In genomic region chr5:160635046-160635445, GRCh38 we compare ENCODE assay signal across 18 cellular contexts.
A peak's percentile ranks its signal among the peaks of the same experiment; 100 is the strongest.
DNase-seq lines count a peak whose midpoint lies in the region; ATAC-seq, FAIRE-seq and TF ChIP-seq lines count a peak whose summit lies in the region.
"Had no signal": no experiment of that assay in that cellular context is flagged by ENCODE, and none has a peak within 500 bp of the region (broad histone marks: within the 10 kb centered on the region; RNA-seq: fewer than 3 reads in every experiment).

No MANE protein-coding gene starts in this region.

- peaks cover 18% of the 10 kb centered on the region for H3K27me3 Mint-ChIP-seq in MCF 10A (ENCODE audit: insufficient read depth, unreplicated experiment)

- no peaks in the 10 kb centered on the region for H3K27me3 ChIP-seq in colonic mucosa
- H3K27me3 ChIP-seq in pancreas, result no peaks in the 10 kb centered on the region
- no peaks in the 10 kb centered on the region for H3K27me3 ChIP-seq in PC-3 (ENCODE audit: low read length)
- H3K27me3 ChIP-seq: BE2C had no signal

- H4K20me1 ChIP-seq in PC-3 (ENCODE audit: low read length), result no peaks in the 10 kb centered on the region

- H3K27ac Mint-ChIP-seq in MCF 10A (ENCODE audit: low read depth, unreplicated experiment), result no peak overlapping the region

- no peak for TF ChIP-seq CTCF in NB4 (IDR thresholded peaks at IDR 0.05; ENCODE audit: low read depth, low read length)
- TF ChIP-seq CTCF in colonic mucosa (IDR thresholded peaks at IDR 0.05), result no peak
- no peak for TF ChIP-seq CTCF in pancreas (IDR thresholded peaks at IDR 0.05)
- TF ChIP-seq CTCF in MCF 10A (IDR thresholded peaks at IDR 0.05; ENCODE audit: unreplicated experiment), result no peak
- no peak for TF ChIP-seq CTCF in PC-3 (conservative IDR thresholded peaks at IDR 0.05; ENCODE audit: low read depth, low read length)

- no peak for TF ChIP-seq POLR2A in NB4 (IDR thresholded peaks at IDR 0.05; ENCODE audit: extremely low read depth, insufficient read length)

- WGBS in pancreas, 2 donors, result 83 to 85% methylated on average over 4 of the region's 4 CpGs

- peaks cover 13% of the 10 kb centered on the region for H3K4me1 ChIP-seq in colonic mucosa
- H3K4me1 ChIP-seq in pancreas, result peaks cover 0 to 17% (median 12%) of the 10 kb centered on the region in 3 donors
- H3K4me1 ChIP-seq in PC-3 (ENCODE audit: insufficient read depth, low read length), result no peaks in the 10 kb centered on the region
- H3K4me1 ChIP-seq: A549, BE2C had no signal

- H3K9me2 ChIP-seq in PC-3 (replicated peaks; ENCODE audit: low read length), result no peaks in the 10 kb centered on the region

- DNase-seq in HT-29 (ENCODE audit: low spot score) (peak; percentile 52), NB4 (ENCODE audit: low read depth) (peak; percentile 9), colonic mucosa (peak; percentile 91), pancreas (no peak), MCF 10A (ENCODE audit: unreplicated experiment) (no peak), PC-3 (no peak), SHP77 treated with DMSO at 0.1 percent for 48 hours (lab: John Stamatoyannopoulos, UW) (no peak)
- DNase-seq: BE2C, DMS79, H7, KG1, NCI-H1417 treated with DMSO at 0.1 percent for 48 hours, NCI-H187, NCI-H446 treated with DMSO at 0.1 percent for 48 hours, NCI-H526 treated with DMSO at 0.1 percent for 48 hours had no signal

- H3K9ac ChIP-seq in colonic mucosa (ENCODE audit: low read depth in 2 of 2, low read length in 2 of 2) (peak overlapping the region; percentile 37 to 66), PC-3 (ENCODE audit: low read length) (no peak overlapping the region)

- POLR2A ChIA-PET in MCF 10A (lab: Yijun Ruan, JAX), result no interaction called here
- POLR2A ChIA-PET in PC-3 (lab: Charles Lee; ENCODE audit: unreplicated experiment), result no interaction called here

- H3K4me3 Mint-ChIP-seq in MCF 10A (ENCODE audit: unreplicated experiment), result no peak overlapping the region

- H3K79me2 ChIP-seq in PC-3 (ENCODE audit: low read length), result no peaks in the 10 kb centered on the region

- H3K27ac ChIP-seq in colonic mucosa (peak overlapping the region; percentile 72), pancreas (peak overlapping the region in 1 of 4 donors; percentile 9), PC-3 (ENCODE audit: low read length) (no peak overlapping the region)
- H3K27ac ChIP-seq: A549 had no signal

- peak; percentile 47 for FAIRE-seq in pancreas (lab: Jason Lieb, UNC)
- FAIRE-seq: A549, RCC 7860 had no signal

- ATAC-seq in pancreas (peak in 1 of 4 donors; percentile 76), PC-3 (no peak), GM21528 (IDR thresholded peaks at IDR 0.05; ENCODE audit: low FRiP score, unreplicated experiment) (no peak)
- ATAC-seq: A549 had no signal

- no peak overlapping the region for H2AFZ ChIP-seq in PC-3 (ENCODE audit: low read length)

- CTCF ChIA-PET in MCF 10A (lab: Yijun Ruan, JAX), result interaction anchor here (0.5 kb wide), 1 partner anchor 933 kb away, joined by 3 read pairs; no protein-coding TSS in a partner anchor
- CTCF ChIA-PET in PC-3 (lab: Charles Lee), result no interaction called here

- no peak overlapping the region for H3K4me3 ChIP-seq in NB4 (ENCODE audit: low read depth, low read length)
- no peak overlapping the region for H3K4me3 ChIP-seq in colonic mucosa
- no peak overlapping the region for H3K4me3 ChIP-seq in pancreas
- no peak overlapping the region for H3K4me3 ChIP-seq in PC-3 (ENCODE audit: low read length)
- H3K4me3 ChIP-seq: A549 had no signal

- H3K36me3 ChIP-seq in colonic mucosa (no peaks in the 10 kb centered on the region), pancreas (no peaks in the 10 kb centered on the region), PC-3 (ENCODE audit: low read depth, low read length) (no peaks in the 10 kb centered on the region)
- H3K36me3 ChIP-seq: BE2C had no signal

- H3K9me3 ChIP-seq in colonic mucosa, result no peaks in the 10 kb centered on the region
- H3K9me3 ChIP-seq in pancreas, result no peaks in the 10 kb centered on the region
- H3K9me3 ChIP-seq in PC-3 (ENCODE audit: low read length), result no peaks in the 10 kb centered on the region
- H3K9me3 ChIP-seq: A549, BE2C had no signal

- H3K4me1 Mint-ChIP-seq in MCF 10A (ENCODE audit: insufficient read depth, unreplicated experiment), result no peaks in the 10 kb centered on the region

- intact Hi-C loops in colonic mucosa (cut with DNase I) (no loop called here), pancreas (cut with DNase I) (no loop called here), MCF 10A (cut with micrococcal nuclease) (no loop called here), PC-3 (cut with micrococcal nuclease) (no loop called here)

- H3F3A ChIP-seq in PC-3 (ENCODE audit: low read length, unreplicated experiment), result no peaks in the 10 kb centered on the region

- H3K4me2 ChIP-seq in PC-3 (ENCODE audit: low read length), result no peak overlapping the region
- H3K4me2 ChIP-seq: A549 had no signal

- peaks cover 7% of the 10 kb centered on the region for H3K36me3 Mint-ChIP-seq in MCF 10A (ENCODE audit: insufficient read depth, unreplicated experiment)

- H3K9me3 Mint-ChIP-seq in MCF 10A (ENCODE audit: unreplicated experiment), result peaks cover 24% of the 10 kb centered on the region

- BruUV-seq in MCF 10A (replicated peaks; lab: Mats Ljungman, UMichigan) (no TSS peak), PC-3 (replicated peaks; lab: Mats Ljungman, UMichigan) (no TSS peak)

Comparison
In these comparisons a context has a peak if more than half of its experiments do, and no peak if none do; other contexts are left out.
1. DNase-seq: peak in HT-29 (single experiment), NB4 (single experiment) and colonic mucosa (single experiment); none in pancreas (0 of 6), MCF 10A (single experiment), PC-3 (single experiment) and SHP77 treated with DMSO at 0.1 percent for 48 hours (single experiment).